4 cellular contexts compared by ENCODE assay signal in genomic region chr17:43812396-43813265, GRCh38.
TF ChIP-seq lines count a peak whose summit lies in the region.

No MANE protein-coding gene starts in this region.

TF ChIP-seq in SK-N-SH treated with all-trans-retinoic acid at 6 μM for 48 hours, 23 proteins besides CTCF, POLR2A, EP300 and RAD21:
- TF ChIP-seq ESRRG (CRISPR knock-in tag; IDR thresholded peaks at IDR 0.05): no peak
- TF ChIP-seq ZC3H10 (CRISPR knock-in tag; IDR thresholded peaks at IDR 0.05): no peak
- no peak for TF ChIP-seq ZNF8 (CRISPR knock-in tag; IDR thresholded peaks at IDR 0.05)
- peak; percentile 92 for TF ChIP-seq ZFP3 (CRISPR knock-in tag; IDR thresholded peaks at IDR 0.05)
- TF ChIP-seq GLIS3 (CRISPR knock-in tag; IDR thresholded peaks at IDR 0.05): no peak
- no peak for TF ChIP-seq CSRNP3 (CRISPR knock-in tag; IDR thresholded peaks at IDR 0.05)
- no peak for TF ChIP-seq PATZ1 (CRISPR knock-in tag; IDR thresholded peaks at IDR 0.05; ENCODE audit: borderline replicate concordance)
- no peak for TF ChIP-seq TOX (CRISPR knock-in tag; IDR thresholded peaks at IDR 0.05; ENCODE audit: borderline replicate concordance)

TF ChIP-seq in SK-N-SH, 30 proteins besides CTCF, POLR2A, EP300 and RAD21:
- TF ChIP-seq SIN3A (IDR thresholded peaks at IDR 0.05; ENCODE audit: borderline replicate concordance, low read depth, low read length) (no peak), MEF2A (IDR thresholded peaks at IDR 0.05; ENCODE audit: borderline replicate concordance, low read depth) (no peak), FOXJ3 (CRISPR knock-in tag; IDR thresholded peaks at IDR 0.05) (no peak), PBX3 (IDR thresholded peaks at IDR 0.05) (no peak), POLR2AphosphoS5 (IDR thresholded peaks at IDR 0.05; ENCODE audit: low read depth, low read length) (no peak), MXI1 (IDR thresholded peaks at IDR 0.05; ENCODE audit: low read depth, low read length) (no peak), ZBTB33 (IDR thresholded peaks at IDR 0.05; ENCODE audit: borderline replicate concordance, low read depth) (no peak), TCF12 (IDR thresholded peaks at IDR 0.05) (no peak), USF1 (IDR thresholded peaks at IDR 0.05; ENCODE audit: borderline replicate concordance, low read depth) (no peak), CHD2 (IDR thresholded peaks at IDR 0.05; ENCODE audit: low read length, partially characterized antibody) (no peak), ELF1 (IDR thresholded peaks at IDR 0.05) (no peak), JUND (IDR thresholded peaks at IDR 0.05) (no peak), IRF3 (IDR thresholded peaks at IDR 0.05; ENCODE audit: low read depth, low read length) (no peak), GATA2 (CRISPR knock-in tag; IDR thresholded peaks at IDR 0.05) (no peak), RFX5 (IDR thresholded peaks at IDR 0.05; ENCODE audit: low read length) (no peak), TAF1 (IDR thresholded peaks at IDR 0.05; ENCODE audit: borderline replicate concordance, low read depth, low read length) (no peak), NRF1 (IDR thresholded peaks at IDR 0.05; ENCODE audit: low read depth, low read length) (no peak), RXRA (IDR thresholded peaks at IDR 0.05; ENCODE audit: borderline replicate concordance, low read depth) (no peak), RCOR1 (IDR thresholded peaks at IDR 0.05; ENCODE audit: low read length) (no peak)
TF ChIP-seq in SK-N-SH: peak in this region for 0.

TF ChIP-seq in A549, 52 proteins besides CTCF, POLR2A, EP300 and RAD21:
- TF ChIP-seq ZFP36 (IDR thresholded peaks at IDR 0.05; ENCODE audit: borderline replicate concordance, partially characterized antibody) (peak; percentile 16), REST (IDR thresholded peaks at IDR 0.05) (no peak)

TF ChIP-seq in WTC11, 78 proteins besides CTCF, POLR2A, EP300 and RAD21:
- TF ChIP-seq PRRX2 (CRISPR knock-in tag; IDR thresholded peaks at IDR 0.05): no peak
- TF ChIP-seq JUN (CRISPR knock-in tag; IDR thresholded peaks at IDR 0.05): no peak
- TF ChIP-seq RORB (CRISPR knock-in tag; IDR thresholded peaks at IDR 0.05): no peak
- no peak for TF ChIP-seq ATF6 (CRISPR knock-in tag; IDR thresholded peaks at IDR 0.05)
- TF ChIP-seq PREB (CRISPR knock-in tag; IDR thresholded peaks at IDR 0.05; ENCODE audit: borderline replicate concordance): no peak
- TF ChIP-seq ARID4B (CRISPR knock-in tag; IDR thresholded peaks at IDR 0.05; ENCODE audit: borderline replicate concordance): no peak
- no peak for TF ChIP-seq SMAD4 (CRISPR knock-in tag; IDR thresholded peaks at IDR 0.05)
- no peak for TF ChIP-seq MXD4 (CRISPR knock-in tag; IDR thresholded peaks at IDR 0.05; ENCODE audit: borderline replicate concordance)
- no peak for TF ChIP-seq ZBTB21 (CRISPR knock-in tag; IDR thresholded peaks at IDR 0.05; ENCODE audit: borderline replicate concordance)
- TF ChIP-seq ETV6 (CRISPR knock-in tag; IDR thresholded peaks at IDR 0.05): no peak
- no peak for TF ChIP-seq ESRRA (CRISPR knock-in tag; IDR thresholded peaks at IDR 0.05; ENCODE audit: borderline replicate concordance)
- TF ChIP-seq ATF3 (CRISPR knock-in tag; conservative IDR thresholded peaks at IDR 0.05): no peak
- TF ChIP-seq ZNF396 (CRISPR knock-in tag; IDR thresholded peaks at IDR 0.05; ENCODE audit: borderline replicate concordance): no peak
- no peak for TF ChIP-seq OVOL2 (CRISPR knock-in tag; IDR thresholded peaks at IDR 0.05; ENCODE audit: borderline replicate concordance)
- no peak for TF ChIP-seq RELA (CRISPR knock-in tag; IDR thresholded peaks at IDR 0.05; ENCODE audit: borderline replicate concordance)
- TF ChIP-seq ZNF121 (CRISPR knock-in tag; IDR thresholded peaks at IDR 0.05): no peak
- no peak for TF ChIP-seq HMGXB4 (CRISPR knock-in tag; IDR thresholded peaks at IDR 0.05)
- no peak for TF ChIP-seq ZNF423 (CRISPR knock-in tag; IDR thresholded peaks at IDR 0.05)
